In the genomic region with DNA sequence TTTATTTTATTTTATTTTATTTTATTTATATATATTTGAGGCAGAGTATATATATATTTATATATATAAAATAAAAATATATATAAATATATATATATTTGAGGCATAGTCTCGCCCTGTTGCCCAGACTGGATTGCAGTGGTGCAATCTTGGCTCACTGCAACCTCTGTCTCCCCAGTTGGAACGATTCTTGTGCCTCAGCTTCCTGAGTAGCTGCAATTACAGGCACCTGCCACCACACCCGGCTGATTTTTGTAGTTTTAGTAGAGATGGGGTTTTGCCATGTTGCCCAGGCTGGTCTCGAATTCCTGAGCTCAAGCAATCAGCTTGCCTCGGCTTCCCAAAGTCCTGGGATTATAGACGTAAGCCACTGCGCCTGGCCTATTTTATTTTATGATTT, we compare ENCODE assay signal across 19 cellular contexts.
"Had no signal": no experiment of that assay in that cellular context is flagged by ENCODE, and none has a peak within 500 bp of the region (broad histone marks: within the 10 kb centered on the region; RNA-seq: fewer than 3 reads in every experiment).

No MANE protein-coding gene starts in this region.

- H3K9me3 ChIP-seq: esophagus squamous epithelium, sigmoid colon, suprapubic skin, tibial artery, upper lobe of right lung had no signal

- H3K4me1 Mint-ChIP-seq: nephron progenitor cell had no signal

- H3K27me3 Mint-ChIP-seq: naive thymus-derived CD4-positive, alpha-beta T cell had no signal

- H3K4me1 ChIP-seq: upper lobe of right lung had no signal

- H3K27ac ChIP-seq: coronary artery, epithelial cell of prostate, sigmoid colon, suprapubic skin, tibial artery, upper lobe of right lung had no signal

- DNase-seq: central memory CD4-positive, alpha-beta T cell; effector memory CD4-positive, alpha-beta T cell; esophagus squamous epithelium; foreskin fibroblast; hippocampal formation; left colon; mammary epithelial cell; naive thymus-derived CD4-positive, alpha-beta T cell; nephron progenitor cell; sigmoid colon; stimulated activated CD4-positive, alpha-beta T cell treated with anti-CD3 and anti-CD28 coated beads, Interleukin-2, amount 100 ng/mL, for 24 hours; stimulated activated CD4-positive, alpha-beta T cell treated with anti-CD3 and anti-CD28 coated beads, Interleukin-4, amount 100 ng/mL, for 4 hours; stimulated activated naive CD4-positive, alpha-beta T cell treated with Interleukin-2 at 50 U/mL for 16 hours; tibial artery; upper lobe of right lung had no signal

- H3K4me3 Mint-ChIP-seq: naive thymus-derived CD4-positive, alpha-beta T cell; nephron progenitor cell had no signal

- ATAC-seq: naive thymus-derived CD4-positive, alpha-beta T cell; upper lobe of right lung had no signal

- H3K9me3 Mint-ChIP-seq: naive thymus-derived CD4-positive, alpha-beta T cell; nephron progenitor cell had no signal

- H3K4me3 ChIP-seq: coronary artery, esophagus squamous epithelium, sigmoid colon, skin epidermis, suprapubic skin, tibial artery, upper lobe of right lung had no signal

- H3K27me3 ChIP-seq: esophagus squamous epithelium, sigmoid colon, suprapubic skin, tibial artery, upper lobe of right lung had no signal
